In genomic region chr14:34462132-34462893, GRCh38 we compare ENCODE assay signal across 1 cellular context.
TF ChIP-seq lines count a peak whose summit lies in the region.

SPTSSA (minus strand) TSS chr14:34462240; CDS start chr14:34462207, 33 bp downstream.

TF ChIP-seq in HepG2, 621 proteins besides CTCF, POLR2A, EP300 and RAD21 (continued from another document and continues in another):
- 0 out of 2 replicates have a peak, but pooled peaks have one; percentile 5 for TF ChIP-seq FOXP4 (CRISPR knock-in tag; IDR thresholded peaks at IDR 0.05)
- TF ChIP-seq ZNF335 (CRISPR knock-in tag; IDR thresholded peaks at IDR 0.05), result peak; percentile 58; the same call in 1 of the 2 replicates
- TF ChIP-seq ZNF275 (CRISPR knock-in tag; IDR thresholded peaks at IDR 0.05; ENCODE audit: borderline replicate concordance), result no peak; the same call in 1 of the 2 replicates
- peak; percentile 74 for TF ChIP-seq PCBP2 (optimal IDR thresholded peaks at IDR 0.05; ENCODE audit: low read depth, low read length, poor library complexity, severe bottlenecking)
- peak; percentile 66 for TF ChIP-seq TGIF2 (CRISPR knock-in tag; IDR thresholded peaks at IDR 0.05)
- peak; percentile 57 for TF ChIP-seq CEBPG (CRISPR knock-in tag; IDR thresholded peaks at IDR 0.05)
- no peak for TF ChIP-seq FLYWCH1 (CRISPR knock-in tag; IDR thresholded peaks at IDR 0.05)
- TF ChIP-seq ZNF615 (CRISPR knock-in tag; IDR thresholded peaks at IDR 0.05; ENCODE audit: borderline replicate concordance), result no peak
- TF ChIP-seq NR3C1 (CRISPR knock-in tag; IDR thresholded peaks at IDR 0.05), result no peak
- 0 out of 2 replicates have a peak, but pooled peaks have one; percentile 2 for TF ChIP-seq RXRA (CRISPR knock-in tag; IDR thresholded peaks at IDR 0.05)
- no peak for TF ChIP-seq SUZ12 (IDR thresholded peaks at IDR 0.05; ENCODE audit: low read depth, low read length)
- TF ChIP-seq FIP1L1 (IDR thresholded peaks at IDR 0.05; ENCODE audit: borderline replicate concordance, insufficient read depth, low read depth, low read length), result no peak
- peak; percentile 68; the same call in 1 of the 2 replicates for TF ChIP-seq ISL2 (CRISPR knock-in tag; IDR thresholded peaks at IDR 0.05)
- TF ChIP-seq PHF21A (CRISPR knock-in tag; IDR thresholded peaks at IDR 0.05), result no peak; the same call in 1 of the 2 replicates
- TF ChIP-seq TRIM24 (CRISPR knock-in tag; IDR thresholded peaks at IDR 0.05), result no peak
- peak; percentile 88 for TF ChIP-seq YY1 (IDR thresholded peaks at IDR 0.05; ENCODE audit: insufficient read depth, insufficient replicate concordance, low read depth, low read length)
- peak; percentile 56 for TF ChIP-seq TBL1XR1 (IDR thresholded peaks at IDR 0.05; ENCODE audit: borderline replicate concordance, low read length, partially characterized antibody)
- 0 out of 2 replicates have a peak, but pooled peaks have one; percentile 74 for TF ChIP-seq ZNF709 (CRISPR knock-in tag; IDR thresholded peaks at IDR 0.05)
- peak; percentile 79; the same call in 1 of the 2 replicates for TF ChIP-seq ZNF343 (CRISPR knock-in tag; IDR thresholded peaks at IDR 0.05)
- TF ChIP-seq TFE3 (CRISPR knock-in tag; IDR thresholded peaks at IDR 0.05), result peak; percentile 75
- 0 out of 2 replicates have a peak, but pooled peaks have one; percentile 58 for TF ChIP-seq ZNF501 (CRISPR knock-in tag; IDR thresholded peaks at IDR 0.05)
- TF ChIP-seq ZNF124 (CRISPR knock-in tag; IDR thresholded peaks at IDR 0.05), result no peak; the same call in 1 of the 2 replicates
- peak; percentile 68; the same call in 1 of the 2 replicates for TF ChIP-seq ZNF484 (CRISPR knock-in tag; IDR thresholded peaks at IDR 0.05; ENCODE audit: borderline replicate concordance, low read depth)
- TF ChIP-seq ZBTB3 (CRISPR knock-in tag; IDR thresholded peaks at IDR 0.05; ENCODE audit: borderline replicate concordance, low read depth), result peak; percentile 39; the same call in 1 of the 2 replicates
- TF ChIP-seq MNT (IDR thresholded peaks at IDR 0.05), result no peak
- peak; percentile 38; the same call in 1 of the 2 replicates for TF ChIP-seq FOXA3 (CRISPR knock-in tag; IDR thresholded peaks at IDR 0.05)
- TF ChIP-seq SMAD3 (CRISPR knock-in tag; IDR thresholded peaks at IDR 0.05), result 0 out of 2 replicates have a peak, but pooled peaks have one; percentile 43
- TF ChIP-seq HDAC6 (IDR thresholded peaks at IDR 0.05; ENCODE audit: low read depth, low read length), result no peak
- TF ChIP-seq SSRP1 (CRISPR knock-in tag; IDR thresholded peaks at IDR 0.05), result 0 out of 2 replicates have a peak, but pooled peaks have one; percentile 62
- TF ChIP-seq MLX (CRISPR knock-in tag; IDR thresholded peaks at IDR 0.05), result 0 out of 2 replicates have a peak, but pooled peaks have one; percentile 52
- 0 out of 4 replicates have a peak, but pooled peaks of 1 of the 2 experiments have one; percentile 17 for TF ChIP-seq NR2F1 (CRISPR knock-in tag; IDR thresholded peaks at IDR 0.05)
- no peak; the same call in 1 of the 2 replicates for TF ChIP-seq EED (CRISPR knock-in tag; IDR thresholded peaks at IDR 0.05)
- peak; percentile 27; the same call in 1 of the 2 replicates for TF ChIP-seq NR2F2 (IDR thresholded peaks at IDR 0.05; ENCODE audit: borderline replicate concordance, low read depth)
- no peak for TF ChIP-seq FOXJ3 (CRISPR knock-in tag; IDR thresholded peaks at IDR 0.05; ENCODE audit: borderline replicate concordance)
- peak; percentile 70 for TF ChIP-seq ZGPAT (CRISPR knock-in tag; IDR thresholded peaks at IDR 0.05)
- TF ChIP-seq ZBTB25 (CRISPR knock-in tag; IDR thresholded peaks at IDR 0.05), result peak; percentile 54; the same call in 1 of the 2 replicates
- TF ChIP-seq RFXAP (CRISPR knock-in tag; IDR thresholded peaks at IDR 0.05; ENCODE audit: borderline replicate concordance), result peak; percentile 91
- TF ChIP-seq YEATS4 (CRISPR knock-in tag; IDR thresholded peaks at IDR 0.05; ENCODE audit: borderline replicate concordance), result peak; percentile 97
- TF ChIP-seq ZMAT3 (CRISPR knock-in tag; conservative IDR thresholded peaks at IDR 0.05), result peak; percentile 98
- peak; percentile 34; the same call in 1 of the 2 replicates for TF ChIP-seq ZNF362 (CRISPR knock-in tag; IDR thresholded peaks at IDR 0.05; ENCODE audit: borderline replicate concordance)
- TF ChIP-seq NPAS2 (CRISPR knock-in tag; IDR thresholded peaks at IDR 0.05; ENCODE audit: borderline replicate concordance), result no peak
- no peak for TF ChIP-seq ZMYM3 (CRISPR knock-in tag; IDR thresholded peaks at IDR 0.05)
- TF ChIP-seq FOXO1 (CRISPR knock-in tag; IDR thresholded peaks at IDR 0.05), result peak; percentile 80
- TF ChIP-seq ZMAT5 (CRISPR knock-in tag; IDR thresholded peaks at IDR 0.05; ENCODE audit: borderline replicate concordance, low read depth), result no peak
- TF ChIP-seq ZNF496 (CRISPR knock-in tag; IDR thresholded peaks at IDR 0.05; ENCODE audit: insufficient replicate concordance), result no peak
- peak; percentile 94; the same call in 1 of the 2 replicates for TF ChIP-seq ETV6 (CRISPR knock-in tag; conservative IDR thresholded peaks at IDR 0.05)
- TF ChIP-seq ZNF160 (CRISPR knock-in tag; IDR thresholded peaks at IDR 0.05), result peak; percentile 65; the same call in 1 of the 2 replicates
- peak; percentile 98 for TF ChIP-seq ARNT2 (CRISPR knock-in tag; IDR thresholded peaks at IDR 0.05; ENCODE audit: low read depth)
- peak; percentile 91 for TF ChIP-seq SALL1 (CRISPR knock-in tag; IDR thresholded peaks at IDR 0.05)
- TF ChIP-seq MAZ (IDR thresholded peaks at IDR 0.05; ENCODE audit: borderline replicate concordance, low read depth, low read length), result peak; percentile 89
- TF ChIP-seq MAZ (CRISPR knock-in tag; IDR thresholded peaks at IDR 0.05; ENCODE audit: low read depth), result peak; percentile 97
